In the genomic region with DNA sequence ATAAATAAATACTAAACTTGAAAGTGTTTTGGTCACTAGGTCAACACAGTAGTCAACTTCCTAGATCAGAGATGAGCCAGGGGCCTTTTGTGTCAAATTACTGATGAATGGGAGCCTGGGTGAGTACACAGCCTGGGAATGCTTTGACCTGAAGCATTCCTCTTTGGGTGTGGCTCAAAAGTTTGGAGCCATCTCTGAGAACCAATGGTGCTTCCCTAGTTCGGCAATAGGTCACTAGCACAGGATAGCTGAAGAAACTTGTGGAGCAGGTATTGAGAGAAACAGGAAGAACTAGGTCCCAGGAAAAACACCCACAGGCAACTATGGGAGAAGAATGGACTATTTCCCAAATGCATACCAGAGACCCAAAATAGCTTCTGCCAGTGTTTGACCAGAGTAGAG, we compare ENCODE assay signal across 12 cellular contexts. TPM values are rescaled to one million over a fixed set of nuclear protein-coding genes. Genes with fewer than 3 reads are reported as not detected.
DNase-seq lines count a peak whose midpoint lies in the region; ATAC-seq and TF ChIP-seq lines count a peak whose summit lies in the region.
"Had no signal": no experiment of that assay in that cellular context is flagged by ENCODE, and none has a peak within 500 bp of the region (broad histone marks: within the 10 kb centered on the region; RNA-seq: fewer than 3 reads in every experiment).

No MANE protein-coding gene starts in this region.

- intact Hi-C loops in upper lobe of right lung (cut with DNase I): no loop called here

- H3K27ac Mint-ChIP-seq in WTC11: peak overlapping the region; percentile 74
- H3K27ac Mint-ChIP-seq in naive thymus-derived CD8-positive, alpha-beta T cell: no peak overlapping the region
- H3K27ac Mint-ChIP-seq: T-helper 17 cell had no signal

- H3K27me3 ChIP-seq in upper lobe of right lung: no peaks in the 10 kb centered on the region

- H3K4me1 Mint-ChIP-seq in WTC11: peaks cover 34% of the 10 kb centered on the region
- peaks cover 5 to 28% (median 10%) of the 10 kb centered on the region in 4 donors for H3K4me1 Mint-ChIP-seq in naive thymus-derived CD8-positive, alpha-beta T cell

- H3K4me1 ChIP-seq in upper lobe of right lung: peaks cover 9% of the 10 kb centered on the region

- ATAC-seq in WTC11: peak; percentile 93
- peak; percentile 65 for ATAC-seq in upper lobe of right lung
- ATAC-seq in naive thymus-derived CD8-positive, alpha-beta T cell: no peak
- ATAC-seq: T-helper 17 cell had no signal

- no peaks in the 10 kb centered on the region for H3K9me3 Mint-ChIP-seq in WTC11
- H3K9me3 Mint-ChIP-seq in naive thymus-derived CD8-positive, alpha-beta T cell: no peaks in the 10 kb centered on the region

- peak; percentile 89 for DNase-seq in SIG-M5 treated with dmso at 0.1 percent for 504 hours (lab: John Stamatoyannopoulos, UW; ENCODE audit: unreplicated experiment)
- no peak for DNase-seq in SIG-M5 (lab: John Stamatoyannopoulos, UW)
- no peak for DNase-seq in WTC11 (ENCODE audit: low spot score)
- DNase-seq in left kidney (ENCODE audit: low read depth, low spot score): peak; percentile 60
- no peak for DNase-seq in upper lobe of right lung
- DNase-seq in NCI-H2171 treated with DMSO at 0.1 percent for 48 hours (lab: John Stamatoyannopoulos, UW): no peak
- no peak for DNase-seq in naive thymus-derived CD8-positive, alpha-beta T cell
- DNase-seq in pons (ENCODE audit: low spot score): no peak
- DNase-seq: GOT3; NK-92 treated with Interleukin-12 subunit alpha and Interleukin-12 subunit beta, amount 100 ng/mL, for 24 hours; posterior cingulate gyrus; T-helper 17 cell had no signal

- H3K4me3 Mint-ChIP-seq in WTC11: no peak overlapping the region
- H3K4me3 Mint-ChIP-seq in naive thymus-derived CD8-positive, alpha-beta T cell: no peak overlapping the region
- H3K4me3 Mint-ChIP-seq: T-helper 17 cell had no signal

- CTCF ChIA-PET in WTC11 (lab: Charles Lee): interaction anchor here (0.9 to 1.5 kb wide), 5 partner anchors 12 to 280 kb away, joined by 3 to 6 read pairs (median 4); no protein-coding TSS in a partner anchor

- no peak overlapping the region for H3K27ac ChIP-seq in upper lobe of right lung

- no peak overlapping the region for H3K4me3 ChIP-seq in upper lobe of right lung

- H3K27me3 Mint-ChIP-seq in WTC11 (ENCODE audit: low read depth): no peaks in the 10 kb centered on the region
- no peaks in the 10 kb centered on the region for H3K27me3 Mint-ChIP-seq in naive thymus-derived CD8-positive, alpha-beta T cell
- H3K27me3 Mint-ChIP-seq: T-helper 17 cell had no signal

- H3K36me3 Mint-ChIP-seq in WTC11: no peaks in the 10 kb centered on the region
- H3K36me3 Mint-ChIP-seq in naive thymus-derived CD8-positive, alpha-beta T cell: peaks cover 0 to 8% (median 6%) of the 10 kb centered on the region in 3 donors

- POLR2A ChIA-PET in WTC11 (lab: Charles Lee): interaction anchor here (1.0 kb wide), 1 partner anchor 158 kb away, joined by 3 read pairs; no protein-coding TSS in a partner anchor
- POLR2A ChIA-PET in naive thymus-derived CD8-positive, alpha-beta T cell (lab: Charles Lee): no interaction called here

- H3K36me3 ChIP-seq in upper lobe of right lung: no peaks in the 10 kb centered on the region

- H3K9me3 ChIP-seq in upper lobe of right lung: no peaks in the 10 kb centered on the region

- TF ChIP-seq CTCF in WTC11 (IDR thresholded peaks at IDR 0.05): no peak
- no peak for TF ChIP-seq CTCF in upper lobe of right lung (IDR thresholded peaks at IDR 0.05)

TF ChIP-seq in WTC11, 78 proteins besides CTCF, POLR2A, EP300 and RAD21:
- no peak for TF ChIP-seq ZNF317 (CRISPR knock-in tag; IDR thresholded peaks at IDR 0.05; ENCODE audit: borderline replicate concordance, low read depth)
- TF ChIP-seq, protein P1, sequence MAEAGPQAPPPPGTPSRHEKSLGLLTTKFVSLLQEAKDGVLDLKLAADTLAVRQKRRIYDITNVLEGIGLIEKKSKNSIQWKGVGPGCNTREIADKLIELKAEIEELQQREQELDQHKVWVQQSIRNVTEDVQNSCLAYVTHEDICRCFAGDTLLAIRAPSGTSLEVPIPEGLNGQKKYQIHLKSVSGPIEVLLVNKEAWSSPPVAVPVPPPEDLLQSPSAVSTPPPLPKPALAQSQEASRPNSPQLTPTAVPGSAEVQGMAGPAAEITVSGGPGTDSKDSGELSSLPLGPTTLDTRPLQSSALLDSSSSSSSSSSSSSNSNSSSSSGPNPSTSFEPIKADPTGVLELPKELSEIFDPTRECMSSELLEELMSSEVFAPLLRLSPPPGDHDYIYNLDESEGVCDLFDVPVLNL (CRISPR knock-in tag; IDR thresholded peaks at IDR 0.05; ENCODE audit: borderline replicate concordance, low read depth): no peak
- no peak for TF ChIP-seq ZNF138 (CRISPR knock-in tag; conservative IDR thresholded peaks at IDR 0.05)
- TF ChIP-seq, protein P2, sequence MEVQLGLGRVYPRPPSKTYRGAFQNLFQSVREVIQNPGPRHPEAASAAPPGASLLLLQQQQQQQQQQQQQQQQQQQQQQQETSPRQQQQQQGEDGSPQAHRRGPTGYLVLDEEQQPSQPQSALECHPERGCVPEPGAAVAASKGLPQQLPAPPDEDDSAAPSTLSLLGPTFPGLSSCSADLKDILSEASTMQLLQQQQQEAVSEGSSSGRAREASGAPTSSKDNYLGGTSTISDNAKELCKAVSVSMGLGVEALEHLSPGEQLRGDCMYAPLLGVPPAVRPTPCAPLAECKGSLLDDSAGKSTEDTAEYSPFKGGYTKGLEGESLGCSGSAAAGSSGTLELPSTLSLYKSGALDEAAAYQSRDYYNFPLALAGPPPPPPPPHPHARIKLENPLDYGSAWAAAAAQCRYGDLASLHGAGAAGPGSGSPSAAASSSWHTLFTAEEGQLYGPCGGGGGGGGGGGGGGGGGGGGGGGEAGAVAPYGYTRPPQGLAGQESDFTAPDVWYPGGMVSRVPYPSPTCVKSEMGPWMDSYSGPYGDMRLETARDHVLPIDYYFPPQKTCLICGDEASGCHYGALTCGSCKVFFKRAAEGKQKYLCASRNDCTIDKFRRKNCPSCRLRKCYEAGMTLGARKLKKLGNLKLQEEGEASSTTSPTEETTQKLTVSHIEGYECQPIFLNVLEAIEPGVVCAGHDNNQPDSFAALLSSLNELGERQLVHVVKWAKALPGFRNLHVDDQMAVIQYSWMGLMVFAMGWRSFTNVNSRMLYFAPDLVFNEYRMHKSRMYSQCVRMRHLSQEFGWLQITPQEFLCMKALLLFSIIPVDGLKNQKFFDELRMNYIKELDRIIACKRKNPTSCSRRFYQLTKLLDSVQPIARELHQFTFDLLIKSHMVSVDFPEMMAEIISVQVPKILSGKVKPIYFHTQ (CRISPR knock-in tag; IDR thresholded peaks at IDR 0.05): no peak
- TF ChIP-seq, protein P3, sequence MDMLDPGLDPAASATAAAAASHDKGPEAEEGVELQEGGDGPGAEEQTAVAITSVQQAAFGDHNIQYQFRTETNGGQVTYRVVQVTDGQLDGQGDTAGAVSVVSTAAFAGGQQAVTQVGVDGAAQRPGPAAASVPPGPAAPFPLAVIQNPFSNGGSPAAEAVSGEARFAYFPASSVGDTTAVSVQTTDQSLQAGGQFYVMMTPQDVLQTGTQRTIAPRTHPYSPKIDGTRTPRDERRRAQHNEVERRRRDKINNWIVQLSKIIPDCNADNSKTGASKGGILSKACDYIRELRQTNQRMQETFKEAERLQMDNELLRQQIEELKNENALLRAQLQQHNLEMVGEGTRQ (CRISPR knock-in tag; IDR thresholded peaks at IDR 0.05): no peak
- TF ChIP-seq, protein P4, sequence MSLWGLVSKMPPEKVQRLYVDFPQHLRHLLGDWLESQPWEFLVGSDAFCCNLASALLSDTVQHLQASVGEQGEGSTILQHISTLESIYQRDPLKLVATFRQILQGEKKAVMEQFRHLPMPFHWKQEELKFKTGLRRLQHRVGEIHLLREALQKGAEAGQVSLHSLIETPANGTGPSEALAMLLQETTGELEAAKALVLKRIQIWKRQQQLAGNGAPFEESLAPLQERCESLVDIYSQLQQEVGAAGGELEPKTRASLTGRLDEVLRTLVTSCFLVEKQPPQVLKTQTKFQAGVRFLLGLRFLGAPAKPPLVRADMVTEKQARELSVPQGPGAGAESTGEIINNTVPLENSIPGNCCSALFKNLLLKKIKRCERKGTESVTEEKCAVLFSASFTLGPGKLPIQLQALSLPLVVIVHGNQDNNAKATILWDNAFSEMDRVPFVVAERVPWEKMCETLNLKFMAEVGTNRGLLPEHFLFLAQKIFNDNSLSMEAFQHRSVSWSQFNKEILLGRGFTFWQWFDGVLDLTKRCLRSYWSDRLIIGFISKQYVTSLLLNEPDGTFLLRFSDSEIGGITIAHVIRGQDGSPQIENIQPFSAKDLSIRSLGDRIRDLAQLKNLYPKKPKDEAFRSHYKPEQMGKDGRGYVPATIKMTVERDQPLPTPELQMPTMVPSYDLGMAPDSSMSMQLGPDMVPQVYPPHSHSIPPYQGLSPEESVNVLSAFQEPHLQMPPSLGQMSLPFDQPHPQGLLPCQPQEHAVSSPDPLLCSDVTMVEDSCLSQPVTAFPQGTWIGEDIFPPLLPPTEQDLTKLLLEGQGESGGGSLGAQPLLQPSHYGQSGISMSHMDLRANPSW (CRISPR knock-in tag; conservative IDR thresholded peaks at IDR 0.05; ENCODE audit: low read depth): no peak
- no peak for TF ChIP-seq CREM (CRISPR knock-in tag; IDR thresholded peaks at IDR 0.05)
- TF ChIP-seq FOXK1 (CRISPR knock-in tag; IDR thresholded peaks at IDR 0.05): no peak
- TF ChIP-seq MXD4 (CRISPR knock-in tag; IDR thresholded peaks at IDR 0.05; ENCODE audit: borderline replicate concordance): no peak
- TF ChIP-seq CBFB (CRISPR knock-in tag; IDR thresholded peaks at IDR 0.05; ENCODE audit: low read depth): no peak
- TF ChIP-seq NFATC4 (CRISPR knock-in tag; IDR thresholded peaks at IDR 0.05): no peak
- TF ChIP-seq NFYB (CRISPR knock-in tag; conservative IDR thresholded peaks at IDR 0.05; ENCODE audit: low read depth): no peak

RNA-seq across cellular contexts. Expression of a gene that starts 56.6 kb away (rescaled TPM):
- total RNA-seq in WTC11 (2021): 56.7 to 63.9 TPM (median 57.4 TPM) in 3 replicates
- 284 TPM for total RNA-seq in upper lobe of right lung
- total RNA-seq in naive thymus-derived CD8-positive, alpha-beta T cell: 10 to 100 TPM in 1 of 2 experiments, 1 to 10 TPM in 1; 7.4 to 11.3 TPM
- 1 to 10 TPM in 1 of 3 donors, under 1 TPM in 2; 0.25 to 1.2 (median 0.30) TPM for polyA plus RNA-seq in naive thymus-derived CD8-positive, alpha-beta T cell

Comparison
In these comparisons a context has a peak if more than half of its experiments do, and no peak if none do; other contexts are left out.
1. DNase-seq: peak in SIG-M5 treated with dmso at 0.1 percent for 504 hours (single experiment) and left kidney (single experiment); none in SIG-M5 (single experiment), WTC11 (single experiment), upper lobe of right lung (single experiment), NCI-H2171 treated with DMSO at 0.1 percent for 48 hours (single experiment), naive thymus-derived CD8-positive, alpha-beta T cell (0 of 10) and pons (single experiment).
2. ATAC-seq: peak in WTC11 (single experiment) and upper lobe of right lung (single experiment); none in naive thymus-derived CD8-positive, alpha-beta T cell (0 of 2).